ENCODE assay signal across 8 cellular contexts in the genomic region with DNA sequence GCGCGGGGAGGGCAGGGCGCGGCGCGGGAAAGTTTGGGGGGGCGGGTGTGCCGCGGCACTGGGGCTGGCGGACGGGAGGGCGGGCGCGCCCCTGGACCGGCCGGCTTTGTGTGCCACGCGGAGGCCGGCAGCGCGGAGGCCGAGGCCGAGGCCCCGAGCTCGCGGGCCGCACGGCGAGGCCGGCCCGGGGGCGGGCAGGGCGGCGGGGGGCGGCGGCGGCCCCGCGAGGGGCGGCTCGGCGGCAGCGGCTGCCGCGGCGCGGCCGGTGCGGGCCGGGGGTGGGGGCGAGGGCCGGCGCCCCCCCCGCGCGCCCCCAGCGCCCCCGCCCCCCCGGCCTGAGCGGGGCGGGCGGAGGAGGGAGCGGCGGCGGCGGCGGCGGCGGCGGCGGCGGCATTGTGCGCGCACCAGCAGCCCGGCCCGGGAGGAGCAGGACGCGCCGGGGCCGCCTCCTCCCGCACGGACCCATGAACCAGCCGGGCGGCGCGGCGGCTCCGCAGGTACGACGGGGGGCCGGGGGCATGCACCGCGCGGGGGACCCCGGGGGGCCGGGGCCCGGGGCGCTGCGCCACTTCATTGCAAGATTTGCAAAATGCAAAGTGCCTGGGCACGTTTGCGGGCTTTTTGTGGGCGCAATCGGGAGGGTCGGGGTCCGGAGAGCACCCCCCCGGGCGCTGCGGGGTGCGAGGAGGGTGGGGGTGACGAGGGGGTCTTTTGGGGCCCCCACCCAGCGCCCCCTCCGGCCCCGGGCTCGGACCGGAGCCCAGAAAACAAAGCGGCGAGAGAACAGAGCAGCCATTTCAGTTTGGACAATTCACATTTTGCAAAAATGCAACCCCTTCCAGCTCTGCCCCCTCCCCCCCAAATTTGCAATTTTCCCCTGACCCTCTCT. TPM values are rescaled to one million over a fixed set of nuclear protein-coding genes. Genes with fewer than 3 reads are reported as not detected.
DNase-seq lines count a peak whose midpoint lies in the region; ATAC-seq and TF ChIP-seq lines count a peak whose summit lies in the region.

A gene with protein sequence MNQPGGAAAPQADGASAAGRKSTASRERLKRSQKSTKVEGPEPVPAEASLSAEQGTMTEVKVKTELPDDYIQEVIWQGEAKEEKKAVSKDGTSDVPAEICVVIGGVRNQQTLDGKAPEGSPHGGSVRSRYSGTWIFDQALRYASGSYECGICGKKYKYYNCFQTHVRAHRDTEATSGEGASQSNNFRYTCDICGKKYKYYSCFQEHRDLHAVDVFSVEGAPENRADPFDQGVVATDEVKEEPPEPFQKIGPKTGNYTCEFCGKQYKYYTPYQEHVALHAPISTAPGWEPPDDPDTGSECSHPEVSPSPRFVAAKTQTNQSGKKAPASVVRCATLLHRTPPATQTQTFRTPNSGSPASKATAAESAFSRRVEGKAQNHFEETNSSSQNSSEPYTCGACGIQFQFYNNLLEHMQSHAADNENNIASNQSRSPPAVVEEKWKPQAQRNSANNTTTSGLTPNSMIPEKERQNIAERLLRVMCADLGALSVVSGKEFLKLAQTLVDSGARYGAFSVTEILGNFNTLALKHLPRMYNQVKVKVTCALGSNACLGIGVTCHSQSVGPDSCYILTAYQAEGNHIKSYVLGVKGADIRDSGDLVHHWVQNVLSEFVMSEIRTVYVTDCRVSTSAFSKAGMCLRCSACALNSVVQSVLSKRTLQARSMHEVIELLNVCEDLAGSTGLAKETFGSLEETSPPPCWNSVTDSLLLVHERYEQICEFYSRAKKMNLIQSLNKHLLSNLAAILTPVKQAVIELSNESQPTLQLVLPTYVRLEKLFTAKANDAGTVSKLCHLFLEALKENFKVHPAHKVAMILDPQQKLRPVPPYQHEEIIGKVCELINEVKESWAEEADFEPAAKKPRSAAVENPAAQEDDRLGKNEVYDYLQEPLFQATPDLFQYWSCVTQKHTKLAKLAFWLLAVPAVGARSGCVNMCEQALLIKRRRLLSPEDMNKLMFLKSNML (plus strand): TSS at position 393 of the 889 bp plus-strand sequence. CDS start 72 bp downstream, at position 465.

- no peaks in the 10 kb centered on the region for H3K27me3 ChIP-seq in heart left ventricle
- H3K27me3 ChIP-seq in ovary, result no peaks in the 10 kb centered on the region

- TF ChIP-seq CTCF in AG04449 (IDR thresholded peaks at IDR 0.05; ENCODE audit: insufficient read depth, low read length, missing control alignments) (no peak), GM12875 (IDR thresholded peaks at IDR 0.05; ENCODE audit: borderline replicate concordance, insufficient read depth, low read depth, low read length) (no peak), heart left ventricle (IDR thresholded peaks at IDR 0.05) (no peak), ovary (IDR thresholded peaks at IDR 0.05) (no peak)

- H3K4me1 ChIP-seq in heart left ventricle, result peaks cover 0 to 37% (median 7%) of the 10 kb centered on the region in 12 donors
- H3K4me1 ChIP-seq in ovary (ENCODE audit: insufficient read depth), result peaks cover 10% of the 10 kb centered on the region

- DNase-seq in AG04449 (ENCODE audit: low read depth, low spot score) (no peak), NAMALWA (ENCODE audit: low spot score) (peak; percentile 28), heart left ventricle (peak; percentile 24 to 73 (median 44)), ovary (peak in 4 of 5 donors; percentile 23 to 64 (median 58))

- peaks cover 22% of the 10 kb centered on the region for H3K27me3 Mint-ChIP-seq in activated naive CD4-positive, alpha-beta T cell treated with anti-CD3 and anti-CD28 coated beads, Interleukin-2, amount 50 U/mL, for 24 hours

- H3K4me3 ChIP-seq in AG04449 (ENCODE audit: low read depth, low read length) (peak within 1 kb of the TSS; percentile 68), GM12875 (ENCODE audit: low read depth, low read length) (peak within 1 kb of the TSS; percentile 46), heart left ventricle (peak within 1 kb of the TSS; percentile 71 to 97 (median 84)), ovary (peak within 1 kb of the TSS; percentile 96)

- no peaks in the 10 kb centered on the region for H3K9me3 Mint-ChIP-seq in activated naive CD4-positive, alpha-beta T cell treated with anti-CD3 and anti-CD28 coated beads, Interleukin-2, amount 50 U/mL, for 24 hours

- intact Hi-C loops in heart left ventricle (cut with DNase I) (loop anchor here in 5 of 10 donors (2.0 to 10.0 kb wide), 6 partner anchors 69 to 191 kb away; no protein-coding TSS in a partner anchor), ovary (cut with DNase I) (loop anchor here (5.0 to 10.0 kb wide), 2 partner anchors 69 to 71 kb away; no protein-coding TSS in a partner anchor)

- peak within 1 kb of the TSS in 10 of 12 donors; percentile 39 to 86 (median 66) for H3K27ac ChIP-seq in heart left ventricle
- H3K27ac ChIP-seq in ovary, result peak within 1 kb of the TSS; percentile 69 to 90

- peaks cover 7% of the 10 kb centered on the region for H3K4me1 Mint-ChIP-seq in activated naive CD4-positive, alpha-beta T cell treated with anti-CD3 and anti-CD28 coated beads, Interleukin-2, amount 50 U/mL, for 24 hours

- peaks cover 2% of the 10 kb centered on the region for H3K36me3 Mint-ChIP-seq in activated naive CD4-positive, alpha-beta T cell treated with anti-CD3 and anti-CD28 coated beads, Interleukin-2, amount 50 U/mL, for 24 hours

- CTCF ChIA-PET in AG04449 (lab: Yijun Ruan, JAX), result interaction anchor here (0.6 to 2.4 kb wide), 18 partner anchors 10 to 208 kb away, joined by 3 to 10 read pairs (median 4); no protein-coding TSS in a partner anchor

- H3K9me3 ChIP-seq in heart left ventricle, result no peaks in the 10 kb centered on the region
- H3K9me3 ChIP-seq in ovary, result no peaks in the 10 kb centered on the region

- no peak for TF ChIP-seq POLR2A in heart left ventricle (IDR thresholded peaks at IDR 0.05)
- TF ChIP-seq POLR2A in ovary (IDR thresholded peaks at IDR 0.05), result no peak

- WGBS in heart left ventricle, 4 donors, result 0 to 2% (median 1%) methylated on average over 32 to 117 of the region's 117 CpGs
- WGBS in ovary, 3 donors, result 1 to 2% (median 1%) methylated on average over 23 to 108 of the region's 117 CpGs

- TF ChIP-seq EP300 in ovary (IDR thresholded peaks at IDR 0.05), result no peak

- POLR2A ChIA-PET in AG04449 (lab: Yijun Ruan, JAX), result no interaction called here

- peak in 3 of 4 donors; percentile 32 to 83 (median 64) for ATAC-seq in heart left ventricle
- no peak for ATAC-seq in HG02970 (IDR thresholded peaks at IDR 0.05; ENCODE audit: low FRiP score, unreplicated experiment)
- no peak for ATAC-seq in GM18517 (IDR thresholded peaks at IDR 0.05; ENCODE audit: unreplicated experiment)

- peak within 1 kb of the TSS; percentile 84 for H3K27ac Mint-ChIP-seq in activated naive CD4-positive, alpha-beta T cell treated with anti-CD3 and anti-CD28 coated beads, Interleukin-2, amount 50 U/mL, for 24 hours

- H3K4me3 Mint-ChIP-seq in activated naive CD4-positive, alpha-beta T cell treated with anti-CD3 and anti-CD28 coated beads, Interleukin-2, amount 50 U/mL, for 24 hours, result peak within 1 kb of the TSS; percentile 97

- H3K36me3 ChIP-seq in heart left ventricle (no peaks in the 10 kb centered on the region), ovary (no peaks in the 10 kb centered on the region)

RNA-seq across cellular contexts. Expression of the gene that starts here (rescaled TPM):
- total RNA-seq in heart left ventricle, result 1 to 10 TPM in 8 of 9 donors, under 1 TPM in 1; 0.81 to 4.2 (median 2.0) TPM
- 1 to 10 TPM in 1 of 2 donors, under 1 TPM in 1; 0.95 to 1.0 TPM for polyA plus RNA-seq in heart left ventricle
- total RNA-seq in ovary, result 10 to 100 TPM in 5 of 7 donors, 1 to 10 TPM in 2; 8.2 to 28.9 (median 22.0) TPM
- 10 to 100 TPM in 1 of 2 donors, 1 to 10 TPM in 1; 9.4 to 12.0 TPM for polyA plus RNA-seq in ovary

Comparison
In these comparisons a context has a peak if more than half of its experiments do, and no peak if none do; other contexts are left out.
1. RNA of the gene that starts here (polyA plus RNA-seq): 9.4 to 12.0 TPM in ovary; 0.95 to 1.0 TPM in heart left ventricle; every median in the first group is over 4 times any median in the second.
2. H3K4me3 ChIP-seq: peak in every context shown above with its lines; median percentile 96 in ovary; 84 in heart left ventricle; 68 in AG04449; 46 in GM12875.
3. ATAC-seq: peak in heart left ventricle (3 of 4); none in HG02970 (single experiment) and GM18517 (single experiment).